In the genomic region with DNA sequence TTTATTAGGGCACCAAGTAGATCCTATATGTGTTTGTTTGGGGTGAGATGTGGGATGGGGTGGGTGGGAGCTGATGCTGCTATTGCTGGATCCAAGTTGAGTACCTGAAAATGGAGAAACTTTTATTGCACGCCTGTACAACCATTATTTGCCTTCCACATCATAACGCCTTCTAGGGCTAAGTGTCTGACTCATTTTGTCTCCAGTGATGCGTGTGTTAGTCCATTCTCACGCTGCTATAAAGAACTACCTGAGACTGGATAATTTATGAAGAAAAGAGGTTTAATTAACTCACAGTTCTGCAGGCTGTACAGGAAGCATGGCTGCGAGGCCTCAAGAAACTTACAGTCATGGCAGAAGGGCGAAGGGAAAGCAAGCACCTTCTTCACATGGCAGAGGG, we compare ENCODE assay signal across 17 cellular contexts. TPM values are rescaled to one million over a fixed set of nuclear protein-coding genes. Genes with fewer than 3 reads are reported as not detected.
DNase-seq lines count a peak whose midpoint lies in the region; ATAC-seq, FAIRE-seq and TF ChIP-seq lines count a peak whose summit lies in the region.
"Had no signal": no experiment of that assay in that cellular context is flagged by ENCODE, and none has a peak within 500 bp of the region (broad histone marks: within the 10 kb centered on the region; RNA-seq: fewer than 3 reads in every experiment).

No MANE protein-coding gene starts in this region.

- H3K4me3 Mint-ChIP-seq in activated T-cell treated with anti-CD3 and anti-CD28 coated beads, Interleukin-2, amount 50 U/mL, for 24 hours, result no peak overlapping the region
- no peak overlapping the region for H3K4me3 Mint-ChIP-seq in Calu3 (ENCODE audit: low read depth, unreplicated experiment)
- no peak overlapping the region for H3K4me3 Mint-ChIP-seq in immature natural killer cell

- BruUV-seq in Calu3 (replicated peaks; lab: Mats Ljungman, UMichigan) (no TSS peak), K562 (replicated peaks; lab: Mats Ljungman, UMichigan) (no TSS peak)

- H3K27ac Mint-ChIP-seq in activated T-cell treated with anti-CD3 and anti-CD28 coated beads, Interleukin-2, amount 50 U/mL, for 24 hours, result peak overlapping the region; percentile 16
- peak overlapping the region; percentile 13 for H3K27ac Mint-ChIP-seq in Calu3 (ENCODE audit: unreplicated experiment)
- peak overlapping the region in 4 of 6 donors; percentile 16 to 56 (median 40) for H3K27ac Mint-ChIP-seq in immature natural killer cell

- POLR2A ChIA-PET in K562 (lab: Yijun Ruan, JAX), result no interaction called here

- H3K36me3 ChIP-seq in K562 (ENCODE audit: control insufficient read depth, insufficient read depth, low read length), result peaks cover 29% of the 10 kb centered on the region

- intact Hi-C loops in Calu3 (cut with micrococcal nuclease; ENCODE audit: unreplicated experiment), result no loop called here
- intact Hi-C loops in K562 (cut with micrococcal nuclease), result no loop called here

- CTCF ChIA-PET in Calu3 (lab: Charles Lee), result no interaction called here
- CTCF ChIA-PET in K562 (lab: Yijun Ruan, JAX; ENCODE audit: low intra/inter-chr PET ratio), result no interaction called here

- no peaks in the 10 kb centered on the region for H3K79me2 ChIP-seq in K562 (ENCODE audit: control insufficient read depth, insufficient read depth, low read length)

- no peak overlapping the region for H2AFZ ChIP-seq in K562 (ENCODE audit: low read depth, low read length)
- H2AFZ ChIP-seq: PC-9 had no signal

- H3K27me3 Mint-ChIP-seq in activated T-cell treated with anti-CD3 and anti-CD28 coated beads, Interleukin-2, amount 50 U/mL, for 24 hours, result no peaks in the 10 kb centered on the region
- H3K27me3 Mint-ChIP-seq in Calu3 (ENCODE audit: unreplicated experiment), result no peaks in the 10 kb centered on the region
- peaks cover 0 to 2% (median 1%) of the 10 kb centered on the region in 3 donors for H3K27me3 Mint-ChIP-seq in immature natural killer cell (ENCODE audit: low read depth in 3 of 3)

- in situ Hi-C loops in K562 (cut with MboI), result no loop called here

- no peak for FAIRE-seq in K562 (lab: Jason Lieb, UNC)
- FAIRE-seq: A204.1 had no signal

- H3K4me1 Mint-ChIP-seq in activated T-cell treated with anti-CD3 and anti-CD28 coated beads, Interleukin-2, amount 50 U/mL, for 24 hours (ENCODE audit: low read depth), result peaks cover 22% of the 10 kb centered on the region
- no peaks in the 10 kb centered on the region for H3K4me1 Mint-ChIP-seq in Calu3 (ENCODE audit: low read depth, unreplicated experiment)
- H3K4me1 Mint-ChIP-seq in immature natural killer cell, result peaks cover 9 to 28% of the 10 kb centered on the region in 2 donors

- H3K9ac ChIP-seq in K562 (ENCODE audit: insufficient read depth in 1 of 2, low read depth in 2 of 2, low read length in 2 of 2), result no peak overlapping the region
- H3K9ac ChIP-seq: BLaER1 treated with 17β-estradiol and CSF1 and Interleukin-3, amounts not matched to agents 10 nM and 100 nM had no signal

- no peaks in the 10 kb centered on the region for H4K20me1 ChIP-seq in K562 (replicated peaks; ENCODE audit: control insufficient read depth, insufficient read depth, low read length)

- H3K36me3 Mint-ChIP-seq in activated T-cell treated with anti-CD3 and anti-CD28 coated beads, Interleukin-2, amount 50 U/mL, for 24 hours (ENCODE audit: low read depth), result peaks cover 98% of the 10 kb centered on the region
- H3K36me3 Mint-ChIP-seq in Calu3 (ENCODE audit: insufficient read depth, unreplicated experiment) (peaks cover 46% of the 10 kb centered on the region), immature natural killer cell (peaks cover 37 to 85% (median 64%) of the 10 kb centered on the region in 3 donors)

- peaks cover 38% of the 10 kb centered on the region for H3K9me3 Mint-ChIP-seq in activated T-cell treated with anti-CD3 and anti-CD28 coated beads, Interleukin-2, amount 50 U/mL, for 24 hours
- peaks cover 6% of the 10 kb centered on the region for H3K9me3 Mint-ChIP-seq in Calu3 (ENCODE audit: low read depth, unreplicated experiment)
- H3K9me3 Mint-ChIP-seq in immature natural killer cell, result peaks cover 0 to 9% (median 5%) of the 10 kb centered on the region in 6 donors

- no peak for ATAC-seq in K562
- no peak for ATAC-seq in GM21367 (IDR thresholded peaks at IDR 0.05; ENCODE audit: unreplicated experiment)

- TF ChIP-seq RAD21 in K562 (CRISPR knock-in tag; conservative IDR thresholded peaks at IDR 0.05 in 1 of 2, IDR thresholded peaks at IDR 0.05 in 1 of 2), result no peak

- H3K4me1 ChIP-seq in K562 (replicated peaks in 1 of 2; ENCODE audit: control insufficient read depth in 2 of 2, insufficient read depth in 2 of 2, low read length in 2 of 2), result no peaks in the 10 kb centered on the region
- H3K4me1 ChIP-seq: SJSA1 had no signal

- no peak overlapping the region for H3K27ac ChIP-seq in K562 (ENCODE audit: extremely low read depth, low read depth, low read length)
- H3K27ac ChIP-seq: BLaER1 treated with 17β-estradiol and CSF1 and Interleukin-3, amounts not matched to agents 10 nM and 100 nM; PC-9; SJSA1 had no signal

- TF ChIP-seq POLR2A in K562 (conservative IDR thresholded peaks at IDR 0.05), result no peak

- no peak overlapping the region for H3K4me2 ChIP-seq in K562 (ENCODE audit: insufficient read depth, low read length)
- H3K4me2 ChIP-seq: BLaER1 treated with 17β-estradiol and CSF1 and Interleukin-3, amounts not matched to agents 10 nM and 100 nM; PC-9 had no signal

- TF ChIP-seq CTCF in Calu3 (IDR thresholded peaks at IDR 0.05; ENCODE audit: unreplicated experiment) (no peak), K562 (IDR thresholded peaks at IDR 0.05 in 2 of 3, conservative IDR thresholded peaks at IDR 0.05 in 1 of 3; ENCODE audit: insufficient read depth in 2 of 3, low read depth in 1 of 3, low read length in 3 of 3) (no peak)

- DNase-seq in activated T-cell treated with anti-CD3 and anti-CD28 coated beads, Interleukin-2, amount 50 U/mL, for 24 hours, result no peak
- no peak for DNase-seq in activated T-cell treated with anti-CD3 and anti-CD28 coated beads, Interleukin-2, amount 50 U/mL, for 1 hour
- no peak for DNase-seq in Calu3
- DNase-seq in K562 (ENCODE audit: extremely low read depth in 1 of 4, low spot score in 3 of 4), result no peak
- DNase-seq in immature natural killer cell, result no peak
- no peak for DNase-seq in Kasumi-1 (lab: John Stamatoyannopoulos, UW)
- DNase-seq in SHP77 (lab: John Stamatoyannopoulos, UW), result no peak
- DNase-seq: NCI-H1436 treated with DMSO at 0.1 percent for 48 hours, NCI-H2081, NCI-H510A treated with DMSO at 0.1 percent for 48 hours, NCI-H82 had no signal

- H3K9me1 ChIP-seq in K562 (ENCODE audit: control insufficient read depth, insufficient read depth, low read length), result no peaks in the 10 kb centered on the region

- H3K27me3 ChIP-seq in K562 (ENCODE audit: control insufficient read depth in 2 of 2, insufficient read depth in 2 of 2, low read length in 2 of 2), result no peaks in the 10 kb centered on the region
- H3K27me3 ChIP-seq: BLaER1 treated with 17β-estradiol and CSF1 and Interleukin-3, amounts not matched to agents 10 nM and 100 nM; SJSA1 had no signal

- no peak overlapping the region for H3K4me3 ChIP-seq in K562
- H3K4me3 ChIP-seq: HAP-1, PC-9, SJSA1 had no signal

- H3K9me3 ChIP-seq in K562 (replicated peaks; ENCODE audit: control insufficient read depth, insufficient read depth, low read depth, low read length), result peaks cover 7% of the 10 kb centered on the region

- 92% methylated on average over 6 of the region's 6 CpGs for WGBS in K562 (ENCODE audit: insufficient coverage, low coverage, missing lambda C conversion rate)

- no peak for TF ChIP-seq EP300 in K562 (IDR thresholded peaks at IDR 0.05; ENCODE audit: low read length)

TF ChIP-seq in K562, 482 proteins besides CTCF, POLR2A, EP300 and RAD21 (continues in another document):
- no peak for TF ChIP-seq JUND (IDR thresholded peaks at IDR 0.05; ENCODE audit: borderline replicate concordance, low read depth, low read length)
- peak; percentile 15; the same call in 1 of the 3 replicates for TF ChIP-seq JUND (tag; IDR thresholded peaks at IDR 0.05; ENCODE audit: borderline replicate concordance, low read depth, low read length)
- peak; percentile 34; the same call in 1 of the 2 replicates for TF ChIP-seq FOSL1 (tag; conservative IDR thresholded peaks at IDR 0.05)
- TF ChIP-seq, protein P1, sequence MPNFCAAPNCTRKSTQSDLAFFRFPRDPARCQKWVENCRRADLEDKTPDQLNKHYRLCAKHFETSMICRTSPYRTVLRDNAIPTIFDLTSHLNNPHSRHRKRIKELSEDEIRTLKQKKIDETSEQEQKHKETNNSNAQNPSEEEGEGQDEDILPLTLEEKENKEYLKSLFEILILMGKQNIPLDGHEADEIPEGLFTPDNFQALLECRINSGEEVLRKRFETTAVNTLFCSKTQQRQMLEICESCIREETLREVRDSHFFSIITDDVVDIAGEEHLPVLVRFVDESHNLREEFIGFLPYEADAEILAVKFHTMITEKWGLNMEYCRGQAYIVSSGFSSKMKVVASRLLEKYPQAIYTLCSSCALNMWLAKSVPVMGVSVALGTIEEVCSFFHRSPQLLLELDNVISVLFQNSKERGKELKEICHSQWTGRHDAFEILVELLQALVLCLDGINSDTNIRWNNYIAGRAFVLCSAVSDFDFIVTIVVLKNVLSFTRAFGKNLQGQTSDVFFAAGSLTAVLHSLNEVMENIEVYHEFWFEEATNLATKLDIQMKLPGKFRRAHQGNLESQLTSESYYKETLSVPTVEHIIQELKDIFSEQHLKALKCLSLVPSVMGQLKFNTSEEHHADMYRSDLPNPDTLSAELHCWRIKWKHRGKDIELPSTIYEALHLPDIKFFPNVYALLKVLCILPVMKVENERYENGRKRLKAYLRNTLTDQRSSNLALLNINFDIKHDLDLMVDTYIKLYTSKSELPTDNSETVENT (CRISPR knock-in tag; IDR thresholded peaks at IDR 0.05), result no peak

RNA-seq across cellular contexts. Expression of gene KDM3A, which starts 58.2 kb away (rescaled TPM):
- total RNA-seq in Calu3 (2022) (35.5 and 37.8 TPM in 2 replicates), K562 (2014; rRNA removed) (20.5 and 23.2 TPM in 2 replicates), K562 (2014; rRNA removed; fragmentation: Illumina TruSeq; extraction: Trizol) (24.8 and 28.7 TPM in 2 replicates), K562 (2015; rRNA removed; fragmentation: Illumina TruSeq; extraction: Trizol) (21.7 and 24.5 TPM in 2 replicates), K562 (2021) (36.9 and 37.9 TPM in 2 replicates)
- 103 and 245 TPM in 2 replicates for total RNA-seq in K562 (2011; cell fraction: chromatin; rRNA removed; ENCODE audit: low replicate concordance)
- total RNA-seq in K562 (2011; cell fraction: nucleolus; rRNA removed), result 51.0 and 66.5 TPM in 2 replicates
- 131 and 168 TPM in 2 replicates for total RNA-seq in K562 (2011; cell fraction: nucleoplasm; rRNA removed)
- polyA plus RNA-seq in K562 (2011; rRNA removed) (54.3 and 95.4 TPM in 2 replicates), K562 (2014; fragmentation: Illumina TruSeq; extraction: Trizol) (23.5 and 26.7 TPM in 2 replicates), K562 (2014; fragmentation: Nextera tagmentation; extraction: Ambion mirVana) (10 to 100 TPM in 1 of 2 experiments, 1 to 10 TPM in 1; 7.5 to 11.7 TPM), K562 (2014; rRNA removed) (26.2 and 31.5 TPM in 2 replicates), immature natural killer cell (10 to 100 TPM; 12.8 to 31.6 (median 13.0) TPM)
- 18.7 and 27.9 TPM in 2 replicates for polyA plus RNA-seq in K562 (2011; cell fraction: cytosol; rRNA removed)
- 94.1 and 101 TPM in 2 replicates for polyA plus RNA-seq in K562 (2011; cell fraction: nucleus; rRNA removed)
- 24.0 and 33.7 TPM in 2 replicates for polyA plus RNA-seq in K562 (2012)
- 122 and 168 TPM in 2 replicates for polyA minus RNA-seq in K562 (2011; rRNA and poly(A)+ RNA removed)
- 40.0 and 58.0 TPM in 2 replicates for polyA minus RNA-seq in K562 (2011; cell fraction: cytosol; rRNA and poly(A)+ RNA removed)
- polyA minus RNA-seq in K562 (2011; cell fraction: nucleus; rRNA and poly(A)+ RNA removed), result 89.4 and 102 TPM in 2 replicates
